Comparison of ENCODE assay signal across 1 cellular context in genomic region chr6:44024597-44025219, GRCh38.
TF ChIP-seq lines count a peak whose summit lies in the region.

No MANE protein-coding gene starts in this region.

TF ChIP-seq in HepG2, 621 proteins besides CTCF, POLR2A, EP300 and RAD21 (continued from another document):
- TF ChIP-seq TFE3 (CRISPR knock-in tag; IDR thresholded peaks at IDR 0.05) (no peak), ZNF709 (CRISPR knock-in tag; IDR thresholded peaks at IDR 0.05) (peak; percentile 26; the same call in 1 of the 2 replicates), ELF3 (CRISPR knock-in tag; IDR thresholded peaks at IDR 0.05) (peak; percentile 57; the same call in 1 of the 2 replicates), ZBTB40 (IDR thresholded peaks at IDR 0.05) (no peak), ZBTB40 (CRISPR knock-in tag; IDR thresholded peaks at IDR 0.05) (no peak), SMC3 (IDR thresholded peaks at IDR 0.05; ENCODE audit: low read length) (peak; percentile 4; the same call in 1 of the 2 replicates), SAP130 (CRISPR knock-in tag; IDR thresholded peaks at IDR 0.05; ENCODE audit: low read depth) (0 out of 2 replicates have a peak, but pooled peaks have one; percentile 11), SP2 (CRISPR knock-in tag; IDR thresholded peaks at IDR 0.05) (0 out of 2 replicates have a peak, but pooled peaks have one; percentile 20), STAG1 (CRISPR knock-in tag; IDR thresholded peaks at IDR 0.05) (peak; percentile 17; the same call in 1 of the 2 replicates), LCORL (IDR thresholded peaks at IDR 0.05) (no peak), LCORL (CRISPR knock-in tag; IDR thresholded peaks at IDR 0.05) (0 out of 2 replicates have a peak, but pooled peaks have one; percentile 29), MAZ (IDR thresholded peaks at IDR 0.05; ENCODE audit: borderline replicate concordance, low read depth, low read length) (peak; percentile 75; the same call in 1 of the 2 replicates), MAZ (CRISPR knock-in tag; IDR thresholded peaks at IDR 0.05; ENCODE audit: low read depth) (no peak)
